Comparison of ENCODE assay signal across 20 cellular contexts in the genomic region with DNA sequence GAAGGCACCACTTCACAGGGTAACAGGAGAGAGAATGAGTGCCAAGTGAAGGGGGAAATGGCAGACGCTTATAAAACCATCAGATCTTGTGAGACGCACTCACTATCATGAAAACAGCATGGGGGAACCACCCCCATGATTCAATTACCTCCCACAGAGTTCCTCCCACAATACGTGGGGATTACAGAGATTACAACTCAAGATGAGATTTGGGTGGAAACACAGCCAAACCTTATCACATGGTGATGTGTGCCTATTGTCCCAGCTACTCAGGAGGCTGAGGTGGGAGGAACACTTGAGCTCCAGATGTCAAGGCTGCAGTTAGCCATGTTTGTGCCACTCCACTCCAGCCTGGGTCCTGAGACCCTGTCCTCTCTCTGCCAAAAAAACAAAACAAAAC. TPM values are rescaled to one million over a fixed set of nuclear protein-coding genes. Genes with fewer than 3 reads are reported as not detected.
"Had no signal": no experiment of that assay in that cellular context is flagged by ENCODE, and none has a peak within 500 bp of the region (broad histone marks: within the 10 kb centered on the region; RNA-seq: fewer than 3 reads in every experiment).

No MANE protein-coding gene starts in this region.

- ATAC-seq: esophagus mucosa; gastrocnemius medialis; mucosa of descending colon; naive thymus-derived CD8-positive, alpha-beta T cell; psoas muscle; right lobe of liver; stimulated activated effector memory CD8-positive, alpha-beta T cell treated with anti-CD3 and anti-CD28 coated beads, Interleukin-12 subunit alpha, Interleukin-12 subunit beta, amount 100 ng/mL, for 72 hours had no signal

- H3K27ac ChIP-seq: coronary artery, gastrocnemius medialis, neutrophil, psoas muscle, right lobe of liver, thoracic aorta had no signal

- H3K36me3 ChIP-seq: gastrocnemius medialis, heart right ventricle, neutrophil, right lobe of liver, thoracic aorta, transverse colon had no signal

- H3K9me3 ChIP-seq: gastrocnemius medialis, mucosa of descending colon, neutrophil, psoas muscle, right lobe of liver, thoracic aorta, transverse colon had no signal

- H3K27me3 ChIP-seq: gastrocnemius medialis, heart right ventricle, neutrophil, right lobe of liver, transverse colon had no signal

- DNase-seq: effector CD8-positive, alpha-beta T cell; gastrocnemius medialis; kidney glomerular epithelial cell; mucosa of descending colon; naive thymus-derived CD8-positive, alpha-beta T cell; psoas muscle; retina; right lobe of liver; stimulated activated CD4-positive, alpha-beta T cell treated with anti-CD3 and anti-CD28 coated beads, Interleukin-4, amount 100 ng/mL, for 1 hour; stimulated activated CD8-positive, alpha-beta memory T cell treated with anti-CD3 and anti-CD28 coated beads, Interleukin-4, amount 100 ng/mL, for 48 hours; transverse colon had no signal

- H3K4me3 ChIP-seq: coronary artery, dorsolateral prefrontal cortex, gastrocnemius medialis, heart right ventricle, mucosa of descending colon, psoas muscle, right lobe of liver, thoracic aorta, transverse colon had no signal

- H3K4me1 ChIP-seq: gastrocnemius medialis, psoas muscle, right lobe of liver, transverse colon had no signal

RNA-seq across cellular contexts. Expression of gene DSCAM, which starts 56.0 kb away (rescaled TPM):
- total RNA-seq: esophagus mucosa; lung microvascular endothelial cell; naive thymus-derived CD8-positive, alpha-beta T cell; osteoblast; psoas muscle; thoracic aorta had no signal
- polyA plus RNA-seq: naive thymus-derived CD8-positive, alpha-beta T cell had no signal
